8 cellular contexts compared by ENCODE assay signal in the genomic region with DNA sequence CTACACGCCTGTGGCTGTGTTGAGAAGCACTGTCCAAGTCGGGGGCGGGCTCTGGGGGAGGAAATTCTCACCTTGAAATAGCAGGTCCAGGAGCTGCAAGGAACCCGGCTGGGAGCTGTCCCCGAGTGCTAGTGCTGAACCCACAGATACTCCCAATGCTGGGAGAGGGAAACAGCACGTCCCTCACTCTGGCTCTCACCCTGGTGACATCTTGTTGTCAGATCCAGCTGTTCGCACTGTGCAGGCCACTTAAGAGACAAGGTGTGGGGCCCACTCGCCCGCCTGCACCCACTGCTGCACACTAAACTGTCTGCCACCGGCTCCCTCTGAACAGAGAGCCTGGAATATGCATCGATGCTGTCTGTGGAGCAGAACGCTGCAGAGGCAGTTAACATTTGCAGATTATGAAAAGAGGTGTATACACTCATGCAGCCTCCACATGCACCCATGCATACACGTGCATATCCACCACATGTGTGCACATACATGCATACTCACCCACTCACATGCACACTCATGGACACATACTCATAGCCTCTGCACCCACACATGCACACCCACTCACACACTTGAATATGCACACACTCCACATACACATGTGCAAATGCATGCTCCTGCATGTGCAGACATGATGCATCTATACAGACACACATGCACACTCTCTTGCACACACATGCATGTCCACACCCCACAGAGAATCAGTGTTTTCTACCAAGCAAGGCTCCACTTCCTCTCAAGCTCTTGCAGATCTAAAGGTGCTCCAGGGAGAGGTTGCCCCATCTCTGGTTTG. TPM values are rescaled to one million over a fixed set of nuclear protein-coding genes. Genes with fewer than 3 reads are reported as not detected.
DNase-seq lines count a peak whose midpoint lies in the region; ATAC-seq, FAIRE-seq and TF ChIP-seq lines count a peak whose summit lies in the region.

No MANE protein-coding gene starts in this region.

- no peak overlapping the region for H2AFZ ChIP-seq in HepG2 (ENCODE audit: low read length)

- TF ChIP-seq POLR2A in NB4 (IDR thresholded peaks at IDR 0.05; ENCODE audit: extremely low read depth, insufficient read length) = no peak
- no peak for TF ChIP-seq POLR2A in HepG2 (IDR thresholded peaks at IDR 0.05; ENCODE audit: insufficient read depth in 1 of 2, low read depth in 2 of 2, low read length in 2 of 2)

- POLR2A ChIA-PET in HepG2 (lab: Yijun Ruan, JAX) = no interaction called here

- H3K27ac ChIP-seq in HepG2 (ENCODE audit: extremely low read length, insufficient read depth, low read length) = no peak overlapping the region

- H3K79me2 ChIP-seq in HepG2 (ENCODE audit: insufficient read depth, low read length) = no peaks in the 10 kb centered on the region

- TF ChIP-seq EP300 in HepG2 (IDR thresholded peaks at IDR 0.05; ENCODE audit: low read depth in 2 of 2, low read length in 2 of 2) (no peak), HepG2 (CRISPR knock-in tag; IDR thresholded peaks at IDR 0.05; ENCODE audit: borderline replicate concordance) (no peak)

- BruUV-seq in HepG2 (replicated peaks; lab: Mats Ljungman, UMichigan) = no TSS peak

- no peak for TF ChIP-seq RAD21 in HepG2 (CRISPR knock-in tag; IDR thresholded peaks at IDR 0.05)

- no peaks in the 10 kb centered on the region for H3K9me3 ChIP-seq in HepG2 (ENCODE audit: low read length)

- DNase-seq in EH (ENCODE audit: low read depth) (peak; percentile 60), NB4 (ENCODE audit: low read depth) (peak; percentile 55), astrocyte of the spinal cord (ENCODE audit: low read depth, low spot score) (peak; percentile 56), HepG2 (ENCODE audit: low spot score) (peak; percentile 32), NCI-H446 treated with DMSO at 0.1 percent for 48 hours (lab: John Stamatoyannopoulos, UW) (no peak)

- H3K4me1 ChIP-seq in HepG2 (ENCODE audit: insufficient read depth, low read length) = peaks cover 11% of the 10 kb centered on the region

- ATAC-seq in HepG2 (peak; percentile 58), HG03378 (IDR thresholded peaks at IDR 0.05; ENCODE audit: unreplicated experiment) (no peak), GM19035 (IDR thresholded peaks at IDR 0.05; ENCODE audit: unreplicated experiment) (no peak), HG03565 (IDR thresholded peaks at IDR 0.05; ENCODE audit: unreplicated experiment) (no peak)

- in situ Hi-C loops in astrocyte of the spinal cord (cut with HindIII; ENCODE audit: low sequenced_read_pairs) = no loop called here
- in situ Hi-C loops in HepG2 (cut with HindIII; ENCODE audit: extremely low pct_ligation_motif_present, low pct_unique_long_range_greater_than_20kb) = no loop called here

- no peak for FAIRE-seq in HepG2 (lab: Jason Lieb, UNC)

- intact Hi-C loops in HepG2 (cut with micrococcal nuclease; ENCODE audit: unreplicated experiment) = no loop called here

- H3K36me3 ChIP-seq in HepG2 (replicated peaks in 1 of 2; ENCODE audit: control insufficient read depth in 1 of 2, insufficient read depth in 2 of 2, low read length in 2 of 2) = no peaks in the 10 kb centered on the region

- no peak overlapping the region for H3K9ac ChIP-seq in HepG2 (ENCODE audit: insufficient read depth, low read depth, low read length)

- H3K4me3 ChIP-seq in NB4 (ENCODE audit: low read depth, low read length) (no peak overlapping the region), astrocyte of the spinal cord (ENCODE audit: low read depth, low read length) (no peak overlapping the region), HepG2 (replicated peaks in 1 of 3; ENCODE audit: insufficient read depth in 1 of 3, low read depth in 2 of 3, low read length in 3 of 3) (no peak overlapping the region)

- H3K27me3 ChIP-seq in HepG2 (ENCODE audit: control insufficient read depth in 1 of 2, insufficient read depth in 2 of 2, low read length in 2 of 2) = peaks cover 5 to 65% of the 10 kb centered on the region in 2 experiments

- TF ChIP-seq CTCF in NB4 (IDR thresholded peaks at IDR 0.05; ENCODE audit: low read depth, low read length) (no peak), astrocyte of the spinal cord (IDR thresholded peaks at IDR 0.05; ENCODE audit: low read depth, low read length) (no peak), HepG2 (CRISPR knock-in tag; IDR thresholded peaks at IDR 0.05) (no peak)

- 27% methylated on average over 3 of the region's 13 CpGs for WGBS in HepG2 (ENCODE audit: low lambda C conversion rate)

- H3K4me2 ChIP-seq in HepG2 (ENCODE audit: low read depth, low read length) = no peak overlapping the region

- H4K20me1 ChIP-seq in HepG2 (ENCODE audit: insufficient read depth, low read length) = peaks cover 11% of the 10 kb centered on the region; the same call in 1 of the 2 replicates

- CTCF ChIA-PET in HepG2 (lab: Yijun Ruan, JAX; ENCODE audit: low intra/inter-chr PET ratio, low total read pairs) = no interaction called here

TF ChIP-seq in HepG2, 621 proteins besides CTCF, POLR2A, EP300 and RAD21 (continues in another document):
- TF ChIP-seq ZNF451 (CRISPR knock-in tag; IDR thresholded peaks at IDR 0.05) = no peak
- TF ChIP-seq, protein P1, sequence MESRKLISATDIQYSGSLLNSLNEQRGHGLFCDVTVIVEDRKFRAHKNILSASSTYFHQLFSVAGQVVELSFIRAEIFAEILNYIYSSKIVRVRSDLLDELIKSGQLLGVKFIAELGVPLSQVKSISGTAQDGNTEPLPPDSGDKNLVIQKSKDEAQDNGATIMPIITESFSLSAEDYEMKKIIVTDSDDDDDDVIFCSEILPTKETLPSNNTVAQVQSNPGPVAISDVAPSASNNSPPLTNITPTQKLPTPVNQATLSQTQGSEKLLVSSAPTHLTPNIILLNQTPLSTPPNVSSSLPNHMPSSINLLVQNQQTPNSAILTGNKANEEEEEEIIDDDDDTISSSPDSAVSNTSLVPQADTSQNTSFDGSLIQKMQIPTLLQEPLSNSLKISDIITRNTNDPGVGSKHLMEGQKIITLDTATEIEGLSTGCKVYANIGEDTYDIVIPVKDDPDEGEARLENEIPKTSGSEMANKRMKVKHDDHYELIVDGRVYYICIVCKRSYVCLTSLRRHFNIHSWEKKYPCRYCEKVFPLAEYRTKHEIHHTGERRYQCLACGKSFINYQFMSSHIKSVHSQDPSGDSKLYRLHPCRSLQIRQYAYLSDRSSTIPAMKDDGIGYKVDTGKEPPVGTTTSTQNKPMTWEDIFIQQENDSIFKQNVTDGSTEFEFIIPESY (CRISPR knock-in tag; IDR thresholded peaks at IDR 0.05) = no peak
- TF ChIP-seq, protein P2, sequence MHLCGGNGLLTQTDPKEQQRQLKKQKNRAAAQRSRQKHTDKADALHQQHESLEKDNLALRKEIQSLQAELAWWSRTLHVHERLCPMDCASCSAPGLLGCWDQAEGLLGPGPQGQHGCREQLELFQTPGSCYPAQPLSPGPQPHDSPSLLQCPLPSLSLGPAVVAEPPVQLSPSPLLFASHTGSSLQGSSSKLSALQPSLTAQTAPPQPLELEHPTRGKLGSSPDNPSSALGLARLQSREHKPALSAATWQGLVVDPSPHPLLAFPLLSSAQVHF (CRISPR knock-in tag; IDR thresholded peaks at IDR 0.05) = peak; percentile 84; the same call in 1 of the 2 replicates
- no peak for TF ChIP-seq JUN (CRISPR knock-in tag; IDR thresholded peaks at IDR 0.05)

RNA-seq across cellular contexts. Expression of a gene that starts 42.0 kb away (rescaled TPM):
- 0.07 and 0.13 TPM in 2 replicates for total RNA-seq in HepG2 (2016; rRNA removed; fragmentation: Illumina TruSeq; extraction: Trizol)
- total RNA-seq in HepG2 (2016; cell fraction: cytosol; rRNA removed; fragmentation: Illumina TruSeq; extraction: Trizol; ENCODE audit: low read depth) = 0.09 TPM in 1 of 2 replicates, not detected in the other
- total RNA-seq in HepG2 (2016; cell fraction: insoluble cytoplasmic fraction; rRNA removed; fragmentation: Illumina TruSeq; extraction: Trizol) = 0.28 TPM in 1 of 2 replicates, not detected in the other
- 0.10 and 0.22 TPM in 2 replicates for total RNA-seq in HepG2 (2016; cell fraction: membrane; rRNA removed; fragmentation: Illumina TruSeq; extraction: Trizol)
- total RNA-seq in HepG2 (2016; cell fraction: nucleus; rRNA removed; fragmentation: Illumina TruSeq; extraction: Trizol) = 0.56 TPM in 1 of 2 replicates, not detected in the other
- polyA plus RNA-seq in HepG2 (2011; rRNA removed) = 0.07 and 0.09 TPM in 2 replicates
- 0.05 and 0.08 TPM in 2 replicates for polyA plus RNA-seq in HepG2 (2011; cell fraction: cytosol; rRNA removed)
- polyA plus RNA-seq in HepG2 (2011; cell fraction: nucleus; rRNA removed) = 0.26 and 0.59 TPM in 2 replicates
- 0.12 TPM in 1 of 2 replicates, not detected in the other for polyA plus RNA-seq in HepG2 (2012)
- 0.10 and 0.23 TPM in 2 replicates for polyA plus RNA-seq in HepG2 (2016; cell fraction: cytosol; fragmentation: Illumina TruSeq; extraction: Trizol; ENCODE audit: low read depth)
- polyA plus RNA-seq in HepG2 (2016; cell fraction: insoluble cytoplasmic fraction; fragmentation: Illumina TruSeq; extraction: Trizol; ENCODE audit: low read depth) = 0.16 TPM in 1 of 2 replicates, not detected in the other
- 0.22 TPM in 1 of 2 replicates, not detected in the other for polyA plus RNA-seq in HepG2 (2016; cell fraction: membrane; fragmentation: Illumina TruSeq; extraction: Trizol; ENCODE audit: low read depth)
- 0.23 and 0.24 TPM in 2 replicates for polyA plus RNA-seq in HepG2 (2016; cell fraction: nucleus; fragmentation: Illumina TruSeq; extraction: Trizol; ENCODE audit: insufficient read depth, low read depth)
- 0.24 and 9.3 TPM in 2 replicates for polyA minus RNA-seq in HepG2 (2011; rRNA and poly(A)+ RNA removed; ENCODE audit: low replicate concordance)
- not detected in 2 replicates for polyA minus RNA-seq in HepG2 (2011; cell fraction: cytosol; rRNA and poly(A)+ RNA removed)
- 0.12 and 0.13 TPM in 2 replicates for polyA minus RNA-seq in HepG2 (2011; cell fraction: nucleus; rRNA and poly(A)+ RNA removed)
